Comparison of ENCODE assay signal across 8 cellular contexts in genomic region chr12:949337-950099, GRCh38. TPM values are rescaled to one million over a fixed set of nuclear protein-coding genes. Genes with fewer than 3 reads are reported as not detected.
DNase-seq lines count a peak whose midpoint lies in the region; ATAC-seq and TF ChIP-seq lines count a peak whose summit lies in the region.

Gene RAD52, minus strand, starts transcription at chr12:949694. Its CDS starts 16,636 bp downstream, at chr12:933058.

- no peaks in the 10 kb centered on the region for H3K36me3 ChIP-seq in kidney epithelial cell (ENCODE audit: control insufficient read depth, insufficient read depth, low read length)

- peak; percentile 96 to 97 for DNase-seq in AML-193 (lab: John Stamatoyannopoulos, UW)
- peak; percentile 99 for DNase-seq in NCI-H510A (lab: John Stamatoyannopoulos, UW)
- DNase-seq in activated CD4-positive, alpha-beta T cell treated with anti-CD3 and anti-CD28 coated beads for 24 hours (ENCODE audit: low read depth in 2 of 2): peak; percentile 97
- peak; percentile 100 for DNase-seq in choroid plexus epithelial cell (ENCODE audit: low read depth)
- peak; percentile 91 for DNase-seq in kidney epithelial cell (ENCODE audit: low read depth)
- peak; percentile 93 to 99 for DNase-seq in stimulated activated CD4-positive, alpha-beta T cell treated with anti-CD3 and anti-CD28 coated beads, Interleukin-1b, Interleukin-23, amount 100 ng/mL, for 1 hour (ENCODE audit: low read depth in 2 of 2)

- ATAC-seq in GM19043 (IDR thresholded peaks at IDR 0.05; ENCODE audit: low read depth, unreplicated experiment) (peak; percentile 72), HG03432 (IDR thresholded peaks at IDR 0.05; ENCODE audit: unreplicated experiment) (peak; percentile 81)

- no peaks in the 10 kb centered on the region for H3K27me3 ChIP-seq in kidney epithelial cell (ENCODE audit: control insufficient read depth, insufficient read depth, low read length)

- TF ChIP-seq CTCF in choroid plexus epithelial cell (conservative IDR thresholded peaks at IDR 0.05; ENCODE audit: low read depth, low read length): peak; percentile 92
- peak; percentile 94 for TF ChIP-seq CTCF in kidney epithelial cell (IDR thresholded peaks at IDR 0.05; ENCODE audit: insufficient read depth, low read length, poor library complexity, severe bottlenecking)

- peak within 1 kb of the TSS; percentile 88 for H3K4me3 ChIP-seq in choroid plexus epithelial cell (ENCODE audit: low read depth, low read length)
- peak within 1 kb of the TSS; percentile 92 for H3K4me3 ChIP-seq in kidney epithelial cell (ENCODE audit: low read depth, low read length)

RNA-seq across cellular contexts. Expression of gene RAD52, which starts in this region (rescaled TPM):
- total RNA-seq in kidney epithelial cell: 7.1 and 17.5 TPM in 2 replicates

Comparison
In these comparisons a context has a peak if more than half of its experiments do, and no peak if none do; other contexts are left out.
1. Peak in every context shown above with its lines: DNase-seq, ATAC-seq and H3K4me3 ChIP-seq.